Comparison of ENCODE assay signal across 9 cellular contexts in genomic region chr11:22192642-22193347, GRCh38. TPM values are rescaled to one million over a fixed set of nuclear protein-coding genes. Genes with fewer than 3 reads are reported as not detected.
DNase-seq lines count a peak whose midpoint lies in the region; ATAC-seq and TF ChIP-seq lines count a peak whose summit lies in the region.
"Had no signal": no experiment of that assay in that cellular context is flagged by ENCODE, and none has a peak within 500 bp of the region (broad histone marks: within the 10 kb centered on the region; RNA-seq: fewer than 3 reads in every experiment).

TSS of gene ANO5 (plus strand) at chr11:22193085. CDS start at chr11:22193493, 408 bp downstream.

- H3K36me3 ChIP-seq in breast epithelium: no peaks in the 10 kb centered on the region
- no peaks in the 10 kb centered on the region for H3K36me3 ChIP-seq in sigmoid colon

- H3K27ac ChIP-seq in breast epithelium: no peak within 1 kb of the TSS
- peak within 1 kb of the TSS; percentile 76 to 88 (median 79) for H3K27ac ChIP-seq in sigmoid colon
- H3K27ac ChIP-seq: C4-2B had no signal

- no peaks in the 10 kb centered on the region for H3K9me3 ChIP-seq in breast epithelium
- H3K9me3 ChIP-seq in sigmoid colon: no peaks in the 10 kb centered on the region

- TF ChIP-seq CTCF in breast epithelium (IDR thresholded peaks at IDR 0.05): no peak
- TF ChIP-seq CTCF in sigmoid colon (IDR thresholded peaks at IDR 0.05): no peak

- TF ChIP-seq POLR2A in breast epithelium (IDR thresholded peaks at IDR 0.05) (no peak), sigmoid colon (IDR thresholded peaks at IDR 0.05) (no peak)

- H3K4me1 ChIP-seq in breast epithelium: peaks cover 0 to 6% of the 10 kb centered on the region in 2 donors
- peaks cover 0 to 24% (median 21%) of the 10 kb centered on the region in 4 donors for H3K4me1 ChIP-seq in sigmoid colon

- peak within 1 kb of the TSS; percentile 45 to 66 (median 62) for H3K4me3 ChIP-seq in breast epithelium
- peak within 1 kb of the TSS; percentile 54 to 73 (median 66) for H3K4me3 ChIP-seq in sigmoid colon

- intact Hi-C loops in breast epithelium (cut with DNase I; ENCODE audit: low total_unique reads) (no loop called here), sigmoid colon (cut with DNase I) (no loop called here)

- no peak for TF ChIP-seq EP300 in sigmoid colon (IDR thresholded peaks at IDR 0.05)

- 2% methylated on average over 56 of the region's 56 CpGs for WGBS in sigmoid colon, 2 donors

- H3K27me3 ChIP-seq in breast epithelium (peaks cover 0 to 10% of the 10 kb centered on the region in 2 donors), sigmoid colon (no peaks in the 10 kb centered on the region)

- DNase-seq in NCI-H524 (lab: John Stamatoyannopoulos, UW) (peak; percentile 60 to 68), NCI-H524 treated with DMSO at 0.1 percent for 48 hours (lab: John Stamatoyannopoulos, UW) (no peak), NCI-H2227 treated with DMSO at 0.1 percent for 48 hours (lab: John Stamatoyannopoulos, UW) (peak; percentile 82), breast epithelium (ENCODE audit: low spot score in 2 of 2) (peak; percentile 16 to 56), iPS-NIHi7 (ENCODE audit: extremely low spot score) (peak; percentile 84), sigmoid colon (peak; percentile 81)

- ATAC-seq in HG02623 (IDR thresholded peaks at IDR 0.05; ENCODE audit: unreplicated experiment): peak; percentile 35
- ATAC-seq in GM18870 (IDR thresholded peaks at IDR 0.05; ENCODE audit: unreplicated experiment): no peak

RNA-seq across cellular contexts. Expression of gene ANO5, which starts in this region (rescaled TPM):
- 1 to 10 TPM; 3.3 to 4.2 (median 4.2) TPM for total RNA-seq in breast epithelium
- total RNA-seq in sigmoid colon: 10 to 100 TPM; 10.8 to 16.8 (median 15.7) TPM
- polyA plus RNA-seq in sigmoid colon: under 1 TPM; 0.23 to 0.66 (median 0.60) TPM

Comparison
In these comparisons a context has a peak if more than half of its experiments do, and no peak if none do; other contexts are left out.
1. H3K27ac ChIP-seq: peak in sigmoid colon (4 of 4); none in breast epithelium (0 of 2).